Comparison of ENCODE assay signal across 8 cellular contexts in genomic region chr1:32071758-32072621, GRCh38. TPM values are rescaled to one million over a fixed set of nuclear protein-coding genes. Genes with fewer than 3 reads are reported as not detected.
DNase-seq lines count a peak whose midpoint lies in the region; ATAC-seq and TF ChIP-seq lines count a peak whose summit lies in the region.

No MANE protein-coding gene starts in this region.

- no peak for ATAC-seq in WTC11
- ATAC-seq in GM19463 (IDR thresholded peaks at IDR 0.05; ENCODE audit: unreplicated experiment) = no peak

- peak overlapping the region; percentile 84 to 98 (median 92) for H3K4me3 Mint-ChIP-seq in CD4-positive, alpha-beta memory T cell
- H3K4me3 Mint-ChIP-seq in HFFc6 = peak overlapping the region; percentile 98
- H3K4me3 Mint-ChIP-seq in WTC11 = peak overlapping the region; percentile 77

- H3K27ac Mint-ChIP-seq in CD4-positive, alpha-beta memory T cell = peak overlapping the region; percentile 80 to 99 (median 97)
- peak overlapping the region; percentile 92 for H3K27ac Mint-ChIP-seq in HFFc6
- H3K27ac Mint-ChIP-seq in WTC11 = peak overlapping the region; percentile 96

- peaks cover 0 to 5% (median 0%) of the 10 kb centered on the region in 8 donors for H3K9me3 Mint-ChIP-seq in CD4-positive, alpha-beta memory T cell
- H3K9me3 Mint-ChIP-seq in HFFc6 (no peaks in the 10 kb centered on the region), WTC11 (no peaks in the 10 kb centered on the region)

- CTCF ChIA-PET in CD4-positive, alpha-beta memory T cell (lab: Charles Lee; ENCODE audit: partially characterized antibody) = interaction anchor here (1.0 to 4.2 kb wide), 5 partner anchors 19 to 250 kb away, joined by 3 to 32 read pairs (median 6); partner anchors contain the start of gene KPNA6
- CTCF ChIA-PET in WTC11 (lab: Charles Lee) = interaction anchor here (0.9 to 3.0 kb wide), 11 partner anchors 10 to 283 kb away, joined by 3 to 76 read pairs (median 7); partner anchors contain the start of gene KPNA6

- peaks cover 26 to 52% (median 37%) of the 10 kb centered on the region in 4 donors for H3K4me1 Mint-ChIP-seq in CD4-positive, alpha-beta memory T cell
- H3K4me1 Mint-ChIP-seq in HFFc6 (ENCODE audit: low read depth) = peaks cover 66% of the 10 kb centered on the region
- peaks cover 22% of the 10 kb centered on the region for H3K4me1 Mint-ChIP-seq in WTC11

- H3K4me3 ChIP-seq in CD4-positive, alpha-beta memory T cell (ENCODE audit: low read length in 2 of 2) = peak overlapping the region; percentile 95
- peak overlapping the region; percentile 72 for H3K4me3 ChIP-seq in skeletal muscle cell (ENCODE audit: low read depth, low read length)

- H3K27me3 Mint-ChIP-seq in CD4-positive, alpha-beta memory T cell = no peaks in the 10 kb centered on the region
- H3K27me3 Mint-ChIP-seq in HFFc6 (ENCODE audit: insufficient read depth) = peaks cover 18% of the 10 kb centered on the region
- H3K27me3 Mint-ChIP-seq in WTC11 (ENCODE audit: low read depth) = no peaks in the 10 kb centered on the region; the same call in 1 of the 2 replicates

- no peaks in the 10 kb centered on the region for H3K9me3 ChIP-seq in CD4-positive, alpha-beta memory T cell (ENCODE audit: control insufficient read depth in 1 of 2, low read length in 2 of 2)

- POLR2A ChIA-PET in CD4-positive, alpha-beta memory T cell (lab: Charles Lee; ENCODE audit: partially characterized antibody) = interaction anchor here (0.9 to 3.3 kb wide), 34 partner anchors 9 to 579 kb away, joined by 3 to 63 read pairs (median 6); partner anchors contain the start of genes BSDC1, IQCC, KHDRBS1 and KPNA6
- POLR2A ChIA-PET in WTC11 (lab: Charles Lee) = interaction anchor here (0.6 to 2.5 kb wide), 11 partner anchors 9 to 168 kb away, joined by 3 to 34 read pairs (median 6); partner anchors contain the start of genes CCDC28B, KPNA6 and TXLNA

- H3K36me3 Mint-ChIP-seq in CD4-positive, alpha-beta memory T cell = peaks cover 1 to 19% of the 10 kb centered on the region in 2 donors
- peaks cover 11% of the 10 kb centered on the region for H3K36me3 Mint-ChIP-seq in HFFc6 (ENCODE audit: low read depth)
- peaks cover 3% of the 10 kb centered on the region for H3K36me3 Mint-ChIP-seq in WTC11

- peaks cover 8% of the 10 kb centered on the region for H3K36me3 ChIP-seq in CD4-positive, alpha-beta memory T cell (ENCODE audit: insufficient read depth, low read length)

- H3K27me3 ChIP-seq in CD4-positive, alpha-beta memory T cell (ENCODE audit: insufficient read depth, low read length) = no peaks in the 10 kb centered on the region

- DNase-seq in CD4-positive, alpha-beta memory T cell = no peak
- DNase-seq in HFFc6 (peak; percentile 66), WTC11 (ENCODE audit: low spot score) (no peak), glomerular visceral epithelial cell (ENCODE audit: extremely low spot score) (peak; percentile 36), skeletal muscle cell (ENCODE audit: low read depth) (no peak), NCI-H1436 (lab: John Stamatoyannopoulos, UW) (no peak), OCI-M2 (lab: John Stamatoyannopoulos, UW; ENCODE audit: unreplicated experiment) (no peak)

- peak overlapping the region; percentile 73 for H3K27ac ChIP-seq in CD4-positive, alpha-beta memory T cell (ENCODE audit: low read depth, low read length)

- intact Hi-C loops in CD4-positive, alpha-beta memory T cell (cut with micrococcal nuclease) = loop anchor here (1.0 to 10.0 kb wide), 4 partner anchors 35 to 323 kb away; partner anchors contain the start of genes BSDC1, CCDC28B, DCDC2B and IQCC

- H3K4me1 ChIP-seq in CD4-positive, alpha-beta memory T cell (ENCODE audit: insufficient read depth, low read length) = peaks cover 38% of the 10 kb centered on the region

- TF ChIP-seq CTCF in HFFc6 (IDR thresholded peaks at IDR 0.05) (peak; percentile 13; the same call in 1 of the 2 replicates), WTC11 (IDR thresholded peaks at IDR 0.05) (no peak)

TF ChIP-seq in WTC11, 78 proteins besides CTCF, POLR2A, EP300 and RAD21:
- TF ChIP-seq SOX15 (CRISPR knock-in tag; IDR thresholded peaks at IDR 0.05) (no peak), ZNF281 (CRISPR knock-in tag; IDR thresholded peaks at IDR 0.05) (no peak), ZNF671 (CRISPR knock-in tag; IDR thresholded peaks at IDR 0.05) (no peak), RORB (CRISPR knock-in tag; IDR thresholded peaks at IDR 0.05) (no peak), KAT7 (CRISPR knock-in tag; IDR thresholded peaks at IDR 0.05; ENCODE audit: borderline replicate concordance) (no peak)

RNA-seq across cellular contexts. Expression of gene TMEM39B, which starts 0.7 kb away (rescaled TPM):
- total RNA-seq in CD4-positive, alpha-beta memory T cell = 10 to 100 TPM; 18.4 to 19.1 TPM
- polyA plus RNA-seq in CD4-positive, alpha-beta memory T cell = 1 to 10 TPM; 1.1 to 4.2 TPM
- total RNA-seq in HFFc6 (2021; fragmentation: NEBNext Ultra II Directional; extraction: Animal tissue kit (Norgen Biotek cat#: 25700)) = 10 to 100 TPM; 17.6 to 23.2 (median 20.8) TPM
- total RNA-seq in WTC11 (2021) = 18.8 to 25.8 TPM (median 23.8 TPM) in 3 replicates

RNA-seq across cellular contexts. Expression of gene KPNA6, which starts 35.9 kb away (rescaled TPM):
- total RNA-seq in CD4-positive, alpha-beta memory T cell = 10 to 100 TPM; 60.3 to 62.5 TPM
- polyA plus RNA-seq in CD4-positive, alpha-beta memory T cell = 10 to 100 TPM; 25.4 to 25.5 TPM
- total RNA-seq in HFFc6 (2021; fragmentation: NEBNext Ultra II Directional; extraction: Animal tissue kit (Norgen Biotek cat#: 25700)) = 100 to 1,000 TPM; 116 to 132 (median 122) TPM
- 91.2 to 104 TPM (median 94.0 TPM) in 3 replicates for total RNA-seq in WTC11 (2021)

RNA-seq across cellular contexts. Expression of gene KHDRBS1, which starts 58.3 kb away (rescaled TPM):
- 100 to 1,000 TPM; 114 to 122 TPM for total RNA-seq in CD4-positive, alpha-beta memory T cell
- 100 to 1,000 TPM in 1 of 2 donors, 10 to 100 TPM in 1; 70.8 to 116 TPM for polyA plus RNA-seq in CD4-positive, alpha-beta memory T cell
- 100 to 1,000 TPM; 119 to 160 (median 148) TPM for total RNA-seq in HFFc6 (2021; fragmentation: NEBNext Ultra II Directional; extraction: Animal tissue kit (Norgen Biotek cat#: 25700))
- total RNA-seq in WTC11 (2021) = 254 to 264 TPM (median 256 TPM) in 3 replicates

Comparison
In these comparisons a context has a peak if more than half of its experiments do, and no peak if none do; other contexts are left out.
1. DNase-seq: peak in HFFc6 (single experiment) and glomerular visceral epithelial cell (single experiment); none in CD4-positive, alpha-beta memory T cell (0 of 5), WTC11 (single experiment), skeletal muscle cell (single experiment), NCI-H1436 (single experiment) and OCI-M2 (single experiment).
2. Peak in every context shown above with its lines, with median percentiles within 50 percentile points of each other: H3K27ac Mint-ChIP-seq and H3K4me3 Mint-ChIP-seq.